Comparison of ENCODE assay signal across 10 cellular contexts in the genomic region with DNA sequence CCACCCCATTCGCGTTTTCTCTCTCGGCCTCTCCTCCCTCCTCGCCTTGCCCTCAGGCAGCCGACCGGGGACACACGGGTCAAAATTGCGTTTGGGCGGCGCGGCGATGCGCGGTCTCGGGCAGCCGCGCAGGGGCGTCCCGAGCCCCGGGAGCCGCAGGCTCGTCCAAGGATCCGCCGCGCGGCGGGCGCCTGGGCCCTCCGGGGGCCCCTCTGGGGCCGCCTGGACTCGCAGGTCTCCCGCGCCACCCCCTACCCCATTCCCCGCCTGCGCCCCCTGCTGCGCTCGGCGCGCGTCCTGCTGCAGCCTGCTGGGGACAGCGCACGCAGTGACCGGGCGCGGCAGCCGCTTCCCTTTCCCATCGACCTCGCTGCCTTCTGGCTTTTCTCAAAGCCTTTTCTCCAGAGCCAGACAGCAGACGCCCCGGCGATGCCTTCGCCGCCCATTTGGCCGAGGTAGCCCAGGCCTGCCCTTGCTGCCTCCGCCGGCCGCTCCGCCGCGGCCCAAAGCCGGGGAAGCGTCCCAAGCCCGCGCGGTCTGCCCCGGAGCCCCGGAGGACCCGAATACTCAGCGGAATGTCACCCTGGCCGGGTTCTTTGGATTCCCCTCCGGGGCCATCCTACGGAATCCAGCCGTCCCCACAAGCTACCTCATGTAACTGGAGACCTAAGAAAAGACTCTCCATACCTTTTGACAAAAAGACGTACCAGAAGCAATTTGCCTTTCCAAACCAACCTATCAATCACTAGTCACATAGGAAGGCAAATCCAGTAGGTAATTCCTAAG. TPM values are rescaled to one million over a fixed set of nuclear protein-coding genes. Genes with fewer than 3 reads are reported as not detected.
DNase-seq lines count a peak whose midpoint lies in the region; ATAC-seq and TF ChIP-seq lines count a peak whose summit lies in the region.
"Had no signal": no experiment of that assay in that cellular context is flagged by ENCODE, and none has a peak within 500 bp of the region (broad histone marks: within the 10 kb centered on the region; RNA-seq: fewer than 3 reads in every experiment).

No MANE protein-coding gene starts in this region.

- peak overlapping the region in 2 of 4 donors; percentile 18 to 60 for H3K4me3 ChIP-seq in adrenal gland

- H3K36me3 Mint-ChIP-seq in activated T-helper 2 cell treated with anti-CD3 and anti-CD28 coated beads, Interferon-gamma antibody, Interleukin-2, Interleukin-4, amounts not matched to agents 10 μg/mL and 5 μg/mL and 100 μg/mL, durations not matched to agents 14 hours and 24 hours and 36 hours (ENCODE audit: low read depth), result no peaks in the 10 kb centered on the region

- no peak for TF ChIP-seq CTCF in adrenal gland (IDR thresholded peaks at IDR 0.05)

- H3K36me3 ChIP-seq in adrenal gland (replicated peaks in 1 of 2), result no peaks in the 10 kb centered on the region

- ATAC-seq in Right ventricle myocardium inferior (peak; percentile 31), GM21717 (IDR thresholded peaks at IDR 0.05; ENCODE audit: unreplicated experiment) (no peak), GM18505 (IDR thresholded peaks at IDR 0.05; ENCODE audit: unreplicated experiment) (no peak)

- peaks cover 3 to 13% of the 10 kb centered on the region in 2 donors for H3K4me1 ChIP-seq in adrenal gland (replicated peaks in 1 of 2)

- intact Hi-C loops in Right ventricle myocardium inferior (cut with DNase I) (no loop called here), cardiac septum (cut with DNase I) (no loop called here), adrenal gland (cut with DNase I) (no loop called here)
- intact Hi-C loops in activated T-helper 2 cell treated with anti-CD3 and anti-CD28 coated beads, Interferon-gamma antibody, Interleukin-2, Interleukin-4, amounts not matched to agents 10 μg/mL and 5 μg/mL and 100 μg/mL, durations not matched to agents 14 hours and 24 hours and 36 hours (cut with micrococcal nuclease), result loop anchor here (2.0 kb wide), 1 partner anchor 18 kb away; no protein-coding TSS in a partner anchor

- H3K27ac Mint-ChIP-seq in activated T-helper 2 cell treated with anti-CD3 and anti-CD28 coated beads, Interferon-gamma antibody, Interleukin-2, Interleukin-4, amounts not matched to agents 10 μg/mL and 5 μg/mL and 100 μg/mL, durations not matched to agents 14 hours and 24 hours and 36 hours, result no peak overlapping the region

- no peaks in the 10 kb centered on the region for H3K9me3 Mint-ChIP-seq in activated T-helper 2 cell treated with anti-CD3 and anti-CD28 coated beads, Interferon-gamma antibody, Interleukin-2, Interleukin-4, amounts not matched to agents 10 μg/mL and 5 μg/mL and 100 μg/mL, durations not matched to agents 14 hours and 24 hours and 36 hours

- WGBS in adrenal gland, 4 donors, result 3 to 11% (median 6%) methylated on average over 19 to 74 of the region's 74 CpGs

- H3K4me1 Mint-ChIP-seq in activated T-helper 2 cell treated with anti-CD3 and anti-CD28 coated beads, Interferon-gamma antibody, Interleukin-2, Interleukin-4, amounts not matched to agents 10 μg/mL and 5 μg/mL and 100 μg/mL, durations not matched to agents 14 hours and 24 hours and 36 hours (ENCODE audit: low read depth), result peaks cover 5% of the 10 kb centered on the region

- no peaks in the 10 kb centered on the region for H3K9me3 ChIP-seq in adrenal gland (replicated peaks in 1 of 3)

- H3K27me3 Mint-ChIP-seq in activated T-helper 2 cell treated with anti-CD3 and anti-CD28 coated beads, Interferon-gamma antibody, Interleukin-2, Interleukin-4, amounts not matched to agents 10 μg/mL and 5 μg/mL and 100 μg/mL, durations not matched to agents 14 hours and 24 hours and 36 hours (ENCODE audit: low read depth), result peaks cover 65% of the 10 kb centered on the region

- H3K27ac ChIP-seq in adrenal gland, result no peak overlapping the region
- H3K27ac ChIP-seq: epithelial cell of prostate had no signal

- DNase-seq in Right ventricle myocardium inferior (ENCODE audit: missing footprints), result no peak
- DNase-seq in cardiac septum (ENCODE audit: low spot score), result no peak
- peak; percentile 82 for DNase-seq in ecto neural progenitor cell (ENCODE audit: low spot score)
- DNase-seq in myocyte (ENCODE audit: low read depth), result peak; percentile 15
- no peak for DNase-seq in activated T-helper 2 cell treated with anti-CD3 and anti-CD28 coated beads, Interferon-gamma antibody, Interleukin-2, Interleukin-4, amounts not matched to agents 10 μg/mL and 5 μg/mL and 100 μg/mL, durations not matched to agents 14 hours and 24 hours and 36 hours (ENCODE audit: low spot score)
- DNase-seq in adrenal gland, result no peak

- peaks cover 55% of the 10 kb centered on the region for H3K27me3 ChIP-seq in adrenal gland

- TF ChIP-seq POLR2A in adrenal gland (IDR thresholded peaks at IDR 0.05), result no peak
- TF ChIP-seq POLR2A in GM18505 (IDR thresholded peaks at IDR 0.05; ENCODE audit: borderline replicate concordance, extremely low read depth, insufficient read depth, insufficient read length), result no peak

- no peak overlapping the region for H3K4me3 Mint-ChIP-seq in activated T-helper 2 cell treated with anti-CD3 and anti-CD28 coated beads, Interferon-gamma antibody, Interleukin-2, Interleukin-4, amounts not matched to agents 10 μg/mL and 5 μg/mL and 100 μg/mL, durations not matched to agents 14 hours and 24 hours and 36 hours (ENCODE audit: low read depth)

RNA-seq across cellular contexts. Expression of a gene that starts 16.5 kb away (rescaled TPM):
- total RNA-seq in Right ventricle myocardium inferior, result not detected
- total RNA-seq in cardiac septum, result not detected
- not detected in 2 replicates for total RNA-seq in myocyte
- polyA plus RNA-seq in myocyte (2012), result not detected
- total RNA-seq in activated T-helper 2 cell treated with anti-CD3 and anti-CD28 coated beads, Interferon-gamma antibody, Interleukin-2, Interleukin-4, amounts not matched to agents 10 μg/mL and 5 μg/mL and 100 μg/mL, durations not matched to agents 14 hours and 24 hours and 36 hours, result not detected in 2 replicates
- not detected for total RNA-seq in adrenal gland
- not detected for polyA plus RNA-seq in adrenal gland
- total RNA-seq: NCI-H460 had no signal

Comparison
In these comparisons a context has a peak if more than half of its experiments do, and no peak if none do; other contexts are left out.
1. DNase-seq: peak in ecto neural progenitor cell (single experiment) and myocyte (single experiment); none in Right ventricle myocardium inferior (single experiment), cardiac septum (single experiment), activated T-helper 2 cell treated with anti-CD3 and anti-CD28 coated beads, Interferon-gamma antibody, Interleukin-2, Interleukin-4, amounts not matched to agents 10 μg/mL and 5 μg/mL and 100 μg/mL, durations not matched to agents 14 hours and 24 hours and 36 hours (single experiment) and adrenal gland (0 of 7).